In the genomic region with DNA sequence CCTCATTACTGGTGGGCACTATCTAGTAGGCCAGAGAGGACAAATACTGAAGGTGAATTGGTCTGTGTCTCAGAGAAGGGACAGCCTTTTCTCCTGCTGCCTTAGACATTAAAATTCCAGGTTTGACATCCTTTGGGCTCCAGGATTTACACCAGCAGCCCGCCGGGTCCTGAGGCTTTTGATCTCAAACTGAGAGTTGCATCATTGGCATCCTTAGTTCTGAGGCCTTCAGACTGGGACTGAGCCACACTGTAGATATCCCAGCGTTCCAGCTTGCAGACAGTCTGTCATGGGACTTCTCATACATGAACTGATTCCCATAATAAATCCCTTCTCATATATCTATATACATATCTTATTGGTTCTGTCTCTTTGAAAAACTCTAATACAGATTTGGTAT, we compare ENCODE assay signal across 16 cellular contexts.
A peak's percentile ranks its signal among the peaks of the same experiment; 100 is the strongest.
DNase-seq lines count a peak whose midpoint lies in the region; ATAC-seq, FAIRE-seq and TF ChIP-seq lines count a peak whose summit lies in the region.
"Had no signal": no experiment of that assay in that cellular context is flagged by ENCODE, and none has a peak within 500 bp of the region (broad histone marks: within the 10 kb centered on the region; RNA-seq: fewer than 3 reads in every experiment).

No MANE protein-coding gene starts in this region.

- no peak overlapping the region for H4K8ac ChIP-seq in mesendoderm (ENCODE audit: low read depth, low read length)

- H2BK5ac ChIP-seq in mesendoderm (ENCODE audit: low read length): no peak overlapping the region

- 0 out of 2 replicates have a peak overlapping the region, but pooled peaks have one; percentile 30 for H3K27ac Mint-ChIP-seq in GM23338
- peak overlapping the region; percentile 9 for H3K27ac Mint-ChIP-seq in astrocyte (ENCODE audit: unreplicated experiment)
- H3K27ac Mint-ChIP-seq: CD4-positive, alpha-beta memory T cell; H9 had no signal

- no peak overlapping the region for H3K27ac ChIP-seq in GM23338 (ENCODE audit: low read depth)
- H3K27ac ChIP-seq in astrocyte (ENCODE audit: low read depth, low read length): no peak overlapping the region
- H3K27ac ChIP-seq in mesendoderm (ENCODE audit: low read depth, low read length): no peak overlapping the region
- H3K27ac ChIP-seq in skeletal muscle tissue (ENCODE audit: low read depth, low read length): peak overlapping the region; percentile 36
- no peak overlapping the region for H3K27ac ChIP-seq in small intestine (ENCODE audit: low read depth in 1 of 2, low read length in 1 of 2)
- H3K27ac ChIP-seq: C4-2B, GM23248 had no signal

- no peak overlapping the region for H2BK120ac ChIP-seq in mesendoderm (ENCODE audit: low read depth, low read length)

- no peak overlapping the region for H3K4me3 Mint-ChIP-seq in GM23338
- H3K4me3 Mint-ChIP-seq in astrocyte (ENCODE audit: unreplicated experiment): no peak overlapping the region
- H3K4me3 Mint-ChIP-seq: CD4-positive, alpha-beta memory T cell; H9 had no signal

- H3K9me2 ChIP-seq in GM23338 (ENCODE audit: insufficient read depth): no peaks in the 10 kb centered on the region

- FAIRE-seq in astrocyte (lab: Jason Lieb, UNC): no peak
- no peak for FAIRE-seq in small intestine (lab: Jason Lieb, UNC)
- FAIRE-seq: A204.1, GM12878, HTR-8/SVneo had no signal

- H3K79me1 ChIP-seq in mesendoderm (ENCODE audit: low read length): no peaks in the 10 kb centered on the region

- H3K56ac ChIP-seq in mesendoderm (ENCODE audit: low read length): no peak overlapping the region

- H3K4ac ChIP-seq in mesendoderm (ENCODE audit: low read depth, low read length): no peak overlapping the region

- no peak overlapping the region for H2AK5ac ChIP-seq in mesendoderm (ENCODE audit: low read length)

- H3K4me2 ChIP-seq in GM23338: no peak overlapping the region
- no peak overlapping the region for H3K4me2 ChIP-seq in astrocyte (ENCODE audit: low read length)
- H3K4me2 ChIP-seq in mesendoderm (ENCODE audit: low read length): no peak overlapping the region

- H4K5ac ChIP-seq in mesendoderm (ENCODE audit: low read length): no peak overlapping the region

- H3K9me3 ChIP-seq in astrocyte (ENCODE audit: insufficient read depth, low read depth, low read length) (no peaks in the 10 kb centered on the region), skeletal muscle tissue (ENCODE audit: control insufficient read depth in 3 of 3, low read length in 3 of 3) (no peaks in the 10 kb centered on the region), small intestine (ENCODE audit: control insufficient read depth, low read depth) (no peaks in the 10 kb centered on the region)
- H3K9me3 ChIP-seq: BE2C had no signal

- no peak overlapping the region for H2AFZ ChIP-seq in GM23338
- no peak overlapping the region for H2AFZ ChIP-seq in astrocyte (ENCODE audit: low read depth, low read length)
- H2AFZ ChIP-seq: GM23248 had no signal

- H2BK15ac ChIP-seq in mesendoderm (replicated peaks; ENCODE audit: low read depth): no peak overlapping the region

- H3K23ac ChIP-seq in mesendoderm (ENCODE audit: low read length): no peak overlapping the region

- H3K9me3 Mint-ChIP-seq in GM23338: no peaks in the 10 kb centered on the region
- no peaks in the 10 kb centered on the region for H3K9me3 Mint-ChIP-seq in astrocyte (ENCODE audit: unreplicated experiment)
- H3K9me3 Mint-ChIP-seq: CD4-positive, alpha-beta memory T cell; H9 had no signal

- no peaks in the 10 kb centered on the region for H3K36me3 ChIP-seq in GM23338 (ENCODE audit: insufficient read depth)
- no peaks in the 10 kb centered on the region for H3K36me3 ChIP-seq in astrocyte (ENCODE audit: insufficient read depth, low read length)
- H3K36me3 ChIP-seq in mesendoderm (ENCODE audit: control insufficient read depth, insufficient read depth, low read length): no peaks in the 10 kb centered on the region
- H3K36me3 ChIP-seq in skeletal muscle tissue (ENCODE audit: control insufficient read depth in 3 of 3, insufficient read depth in 3 of 3, low read length in 3 of 3): no peaks in the 10 kb centered on the region
- peaks cover 0 to 3% of the 10 kb centered on the region in 2 donors for H3K36me3 ChIP-seq in small intestine (ENCODE audit: control insufficient read depth in 2 of 2, insufficient read depth in 2 of 2, low read length in 2 of 2)
- H3K36me3 ChIP-seq: BE2C had no signal

- no peak overlapping the region for H3K18ac ChIP-seq in mesendoderm (ENCODE audit: low read length)

- no peaks in the 10 kb centered on the region for H3K27me3 Mint-ChIP-seq in GM23338 (ENCODE audit: insufficient read depth, low read depth, poor library complexity)
- H3K27me3 Mint-ChIP-seq in astrocyte (ENCODE audit: low read depth, unreplicated experiment): no peaks in the 10 kb centered on the region
- H3K27me3 Mint-ChIP-seq: CD4-positive, alpha-beta memory T cell had no signal

- H3K9ac ChIP-seq in astrocyte (ENCODE audit: low read length): no peak overlapping the region
- H3K9ac ChIP-seq in mesendoderm (ENCODE audit: low read length): no peak overlapping the region
- no peak overlapping the region for H3K9ac ChIP-seq in skeletal muscle tissue (ENCODE audit: low read depth in 1 of 3, low read length in 3 of 3)
- H3K9ac ChIP-seq: GM23248 had no signal

- WGBS in mesendoderm (ENCODE audit: extremely low coverage, insufficient coverage, low lambda C conversion rate): no CpG with 5 or more reads among the region's 3 CpGs
- WGBS in small intestine, 3 donors: 93 to 96% (median 94%) methylated on average over 3 of the region's 3 CpGs

- H4K20me1 ChIP-seq in GM23338 (replicated peaks; ENCODE audit: insufficient read depth): no peaks in the 10 kb centered on the region
- H4K20me1 ChIP-seq in astrocyte (ENCODE audit: insufficient read depth, low read length): no peaks in the 10 kb centered on the region

- H3K36me3 Mint-ChIP-seq in GM23338 (ENCODE audit: low read depth): no peaks in the 10 kb centered on the region
- H3K36me3 Mint-ChIP-seq in astrocyte (ENCODE audit: low read depth, unreplicated experiment): peaks cover 3% of the 10 kb centered on the region

- no peak for ATAC-seq in GM23338
- ATAC-seq: GM12878 had no signal

- H3K79me2 ChIP-seq in GM23338 (replicated peaks; ENCODE audit: insufficient read depth) (no peaks in the 10 kb centered on the region), astrocyte (ENCODE audit: insufficient read depth, low read length) (no peaks in the 10 kb centered on the region), mesendoderm (ENCODE audit: control insufficient read depth, insufficient read depth, low read length) (no peaks in the 10 kb centered on the region)

- no peaks in the 10 kb centered on the region for H3K4me1 ChIP-seq in GM23338 (ENCODE audit: insufficient read depth)
- H3K4me1 ChIP-seq in astrocyte (ENCODE audit: insufficient read depth, low read length): peaks cover 7% of the 10 kb centered on the region
- H3K4me1 ChIP-seq in mesendoderm (ENCODE audit: control insufficient read depth, low read depth, low read length): no peaks in the 10 kb centered on the region
- H3K4me1 ChIP-seq in skeletal muscle tissue (ENCODE audit: control insufficient read depth in 3 of 3, insufficient read depth in 3 of 3, low read length in 3 of 3): peaks cover 11 to 22% (median 13%) of the 10 kb centered on the region in 3 donors
- H3K4me1 ChIP-seq in small intestine (ENCODE audit: control insufficient read depth in 2 of 2, insufficient read depth in 1 of 2, low read depth in 1 of 2, low read length in 1 of 2): no peaks in the 10 kb centered on the region
- H3K4me1 ChIP-seq: BE2C had no signal

- H3F3A ChIP-seq in GM23338 (replicated peaks; ENCODE audit: low read depth): no peaks in the 10 kb centered on the region

- H3K4me1 Mint-ChIP-seq in GM23338: peaks cover 15% of the 10 kb centered on the region
- peaks cover 61% of the 10 kb centered on the region for H3K4me1 Mint-ChIP-seq in astrocyte (ENCODE audit: low read depth, unreplicated experiment)

- DNase-seq in GM23338 (ENCODE audit: low spot score): peak; percentile 21
- DNase-seq in astrocyte (ENCODE audit: low read depth): no peak
- peak; percentile 33 for DNase-seq in mesendoderm
- DNase-seq in small intestine: no peak
- no peak for DNase-seq in activated CD4-positive, alpha-beta T cell treated with anti-CD3 and anti-CD28 coated beads, Interleukin-2, amount 50 U/mL, for 1 hour
- no peak for DNase-seq in KG1 (lab: John Stamatoyannopoulos, UW)
- DNase-seq: BE2C; CD4-positive, alpha-beta memory T cell; DMS79; GM23248; H9 had no signal

- H3K4me3 ChIP-seq in GM23338 (no peak overlapping the region), astrocyte (ENCODE audit: insufficient read depth, low read depth, low read length) (no peak overlapping the region), mesendoderm (ENCODE audit: low read length) (no peak overlapping the region), skeletal muscle tissue (ENCODE audit: low read length in 3 of 3) (no peak overlapping the region), small intestine (ENCODE audit: low read depth in 1 of 2, low read length in 2 of 2) (no peak overlapping the region)
- H3K4me3 ChIP-seq: GM12878, GM23248 had no signal

- TF ChIP-seq CTCF in GM23338 (conservative IDR thresholded peaks at IDR 0.05; ENCODE audit: low read depth in 2 of 2) (no peak), astrocyte (IDR thresholded peaks at IDR 0.05; ENCODE audit: insufficient read depth, low read depth, low read length) (no peak)

- H3K27me3 ChIP-seq in GM23338 (ENCODE audit: insufficient read depth) (no peaks in the 10 kb centered on the region), astrocyte (ENCODE audit: insufficient read depth, low read length) (no peaks in the 10 kb centered on the region), mesendoderm (ENCODE audit: insufficient read depth, low read length, poor library complexity) (no peaks in the 10 kb centered on the region), skeletal muscle tissue (ENCODE audit: control insufficient read depth in 3 of 3, insufficient read depth in 3 of 3, low read length in 3 of 3) (no peaks in the 10 kb centered on the region), small intestine (ENCODE audit: control insufficient read depth in 2 of 2, insufficient read depth in 2 of 2, low read length in 2 of 2) (no peaks in the 10 kb centered on the region)
- H3K27me3 ChIP-seq: BE2C had no signal

TF ChIP-seq in GM23338, 12 proteins besides CTCF, POLR2A, EP300 and RAD21 (continues in another document):
- TF ChIP-seq CREB1 (CRISPR knock-in tag; IDR thresholded peaks at IDR 0.05; ENCODE audit: low read depth) (no peak), ZNF331 (CRISPR knock-in tag; IDR thresholded peaks at IDR 0.05; ENCODE audit: low read depth) (no peak), EZH2phosphoT487 (IDR thresholded peaks at IDR 0.05; ENCODE audit: unreplicated experiment) (no peak), JUNB (IDR thresholded peaks at IDR 0.05; ENCODE audit: unreplicated experiment) (no peak), EZH2 (IDR thresholded peaks at IDR 0.05; ENCODE audit: low read depth, unreplicated experiment) (no peak), ZNF114 (CRISPR knock-in tag; IDR thresholded peaks at IDR 0.05) (no peak), POLR2AphosphoS5 (IDR thresholded peaks at IDR 0.05; ENCODE audit: low read depth) (no peak)

Comparison
In these comparisons a context has a peak if more than half of its experiments do, and no peak if none do; other contexts are left out.
1. DNase-seq: peak in GM23338 (single experiment) and mesendoderm (single experiment); none in astrocyte (single experiment), small intestine (single experiment), activated CD4-positive, alpha-beta T cell treated with anti-CD3 and anti-CD28 coated beads, Interleukin-2, amount 50 U/mL, for 1 hour (single experiment) and KG1 (single experiment).